Comparison of ENCODE assay signal across 8 cellular contexts in genomic region chr10:73909716-73910115, GRCh38. TPM values are rescaled to one million over a fixed set of nuclear protein-coding genes. Genes with fewer than 3 reads are reported as not detected.
DNase-seq lines count a peak whose midpoint lies in the region; ATAC-seq and TF ChIP-seq lines count a peak whose summit lies in the region.

No MANE protein-coding gene starts in this region.

- H3K9me2 ChIP-seq in GM23338 (ENCODE audit: insufficient read depth): 0 out of 2 replicates have a peak, but pooled peaks cover 3% of the 10 kb centered on the region

- no peak for ATAC-seq in GM23338
- no peak for ATAC-seq in HG03432 (IDR thresholded peaks at IDR 0.05; ENCODE audit: unreplicated experiment)
- no peak for ATAC-seq in GM19455 (IDR thresholded peaks at IDR 0.05; ENCODE audit: unreplicated experiment)

- H3K36me3 ChIP-seq in GM23338 (ENCODE audit: insufficient read depth) (no peaks in the 10 kb centered on the region; the same call in 1 of the 2 replicates), brain microvascular endothelial cell (replicated peaks) (peaks cover 19% of the 10 kb centered on the region)

- H3K4me3 ChIP-seq in AG04449 (ENCODE audit: low read depth, low read length): peak overlapping the region; percentile 1; the same call in 1 of the 2 replicates
- H3K4me3 ChIP-seq in GM23338: peak overlapping the region; percentile 94; the same call in 1 of the 2 replicates
- H3K4me3 ChIP-seq in brain microvascular endothelial cell (ENCODE audit: low read depth, low read length): no peak overlapping the region

- H3K4me1 ChIP-seq in GM23338 (ENCODE audit: insufficient read depth): peaks cover 57% of the 10 kb centered on the region

- H3K27me3 Mint-ChIP-seq in GM23338 (ENCODE audit: insufficient read depth, low read depth, poor library complexity) (peaks cover 36% of the 10 kb centered on the region), nephron (ENCODE audit: low read depth) (peaks cover 45% of the 10 kb centered on the region)

- in situ Hi-C loops in brain microvascular endothelial cell (cut with HindIII; ENCODE audit: low pct_ligation_motif_present, low sequenced_read_pairs): no loop called here

- H3K27me3 ChIP-seq in GM23338 (ENCODE audit: insufficient read depth): peaks cover 45% of the 10 kb centered on the region
- H3K27me3 ChIP-seq in brain microvascular endothelial cell (replicated peaks): no peaks in the 10 kb centered on the region

- H4K20me1 ChIP-seq in GM23338 (replicated peaks; ENCODE audit: insufficient read depth): no peaks in the 10 kb centered on the region

- peak overlapping the region; percentile 87; the same call in 2 of the 3 replicates for H3K4me3 Mint-ChIP-seq in GM23338
- peak overlapping the region; percentile 15 to 88 (median 88) for H3K4me3 Mint-ChIP-seq in nephron

- no peaks in the 10 kb centered on the region for H3K79me2 ChIP-seq in GM23338 (replicated peaks; ENCODE audit: insufficient read depth)

- peaks cover 8% of the 10 kb centered on the region; the same call in 2 of the 3 replicates for H3K36me3 Mint-ChIP-seq in GM23338 (ENCODE audit: low read depth)
- H3K36me3 Mint-ChIP-seq in nephron (ENCODE audit: low read depth): no peaks in the 10 kb centered on the region

- H3K4me1 Mint-ChIP-seq in GM23338 (peaks cover 58% of the 10 kb centered on the region), nephron (peaks cover 50% of the 10 kb centered on the region)

- peak overlapping the region; percentile 97; the same call in 1 of the 2 replicates for H3K4me2 ChIP-seq in GM23338

- POLR2A ChIA-PET in AG04449 (lab: Yijun Ruan, JAX): interaction anchor here (0.5 to 2.4 kb wide), 4 partner anchors 11 to 98 kb away, joined by 3 to 6 read pairs (median 4); no protein-coding TSS in a partner anchor

- H3K27ac ChIP-seq in GM23338 (ENCODE audit: low read depth) (no peak overlapping the region), brain microvascular endothelial cell (peak overlapping the region; percentile 89)

- TF ChIP-seq CTCF in AG04449 (IDR thresholded peaks at IDR 0.05; ENCODE audit: insufficient read depth, low read length, missing control alignments): no peak
- no peak for TF ChIP-seq CTCF in GM23338 (conservative IDR thresholded peaks at IDR 0.05; ENCODE audit: low read depth in 2 of 2)
- TF ChIP-seq CTCF in brain microvascular endothelial cell (IDR thresholded peaks at IDR 0.05; ENCODE audit: low read depth, low read length, missing control alignments): no peak
- no peak for TF ChIP-seq CTCF in nephron (IDR thresholded peaks at IDR 0.05; ENCODE audit: unreplicated experiment in 3 of 3)

- no peak overlapping the region for H2AFZ ChIP-seq in GM23338

- DNase-seq in AG04449 (ENCODE audit: low read depth, low spot score) (no peak), GM23338 (ENCODE audit: low spot score) (no peak), brain microvascular endothelial cell (no peak), kidney tubule cell (ENCODE audit: low spot score) (no peak), occipital lobe (lab: John Stamatoyannopoulos, UW) (no peak)

- H3K27ac Mint-ChIP-seq in GM23338: no peak overlapping the region
- no peak overlapping the region for H3K27ac Mint-ChIP-seq in nephron

- CTCF ChIA-PET in AG04449 (lab: Yijun Ruan, JAX): interaction anchor here (1.1 to 6.9 kb wide), 3 partner anchors 23 to 30 kb away, joined by 3 to 43 read pairs (median 5); no protein-coding TSS in a partner anchor

- no peaks in the 10 kb centered on the region for H3K9me3 Mint-ChIP-seq in GM23338
- H3K9me3 Mint-ChIP-seq in nephron: no peaks in the 10 kb centered on the region

- peaks cover 10% of the 10 kb centered on the region; the same call in 1 of the 2 replicates for H3F3A ChIP-seq in GM23338 (replicated peaks; ENCODE audit: low read depth)

TF ChIP-seq in GM23338, 12 proteins besides CTCF, POLR2A, EP300 and RAD21 (continues in another document):
- TF ChIP-seq JUNB (IDR thresholded peaks at IDR 0.05; ENCODE audit: unreplicated experiment) (no peak), NANOG (IDR thresholded peaks at IDR 0.05; ENCODE audit: borderline replicate concordance) (no peak), ZNF331 (CRISPR knock-in tag; IDR thresholded peaks at IDR 0.05; ENCODE audit: low read depth) (no peak), ZNF114 (CRISPR knock-in tag; IDR thresholded peaks at IDR 0.05) (no peak), POLR2AphosphoS5 (IDR thresholded peaks at IDR 0.05; ENCODE audit: low read depth) (no peak), STAT1 (IDR thresholded peaks at IDR 0.05; ENCODE audit: unreplicated experiment) (no peak), REST (IDR thresholded peaks at IDR 0.05; ENCODE audit: unreplicated experiment) (no peak), EZH2 (IDR thresholded peaks at IDR 0.05; ENCODE audit: low read depth, unreplicated experiment) (no peak), CREB1 (CRISPR knock-in tag; IDR thresholded peaks at IDR 0.05; ENCODE audit: low read depth) (no peak)
- TF ChIP-seq, protein P1, sequence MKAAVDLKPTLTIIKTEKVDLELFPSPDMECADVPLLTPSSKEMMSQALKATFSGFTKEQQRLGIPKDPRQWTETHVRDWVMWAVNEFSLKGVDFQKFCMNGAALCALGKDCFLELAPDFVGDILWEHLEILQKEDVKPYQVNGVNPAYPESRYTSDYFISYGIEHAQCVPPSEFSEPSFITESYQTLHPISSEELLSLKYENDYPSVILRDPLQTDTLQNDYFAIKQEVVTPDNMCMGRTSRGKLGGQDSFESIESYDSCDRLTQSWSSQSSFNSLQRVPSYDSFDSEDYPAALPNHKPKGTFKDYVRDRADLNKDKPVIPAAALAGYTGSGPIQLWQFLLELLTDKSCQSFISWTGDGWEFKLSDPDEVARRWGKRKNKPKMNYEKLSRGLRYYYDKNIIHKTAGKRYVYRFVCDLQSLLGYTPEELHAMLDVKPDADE (IDR thresholded peaks at IDR 0.05): no peak

RNA-seq across cellular contexts. Expression of gene PLAU, which starts 1.2 kb away (rescaled TPM):
- total RNA-seq in GM23338 (2014; rRNA removed; shearing (Covaris generic)): 13.3 and 14.5 TPM in 2 replicates
- 17.5 and 18.0 TPM in 2 replicates for polyA plus RNA-seq in GM23338 (2016; fragmentation: Nextera tagmentation; extraction: Ambion mirVana)
- 0.94 TPM for total RNA-seq in occipital lobe

RNA-seq across cellular contexts. Expression of gene CAMK2G, which starts 35.4 kb away (rescaled TPM):
- 32.8 and 34.1 TPM in 2 replicates for total RNA-seq in GM23338 (2014; rRNA removed; shearing (Covaris generic))
- 30.1 and 30.6 TPM in 2 replicates for polyA plus RNA-seq in GM23338 (2016; fragmentation: Nextera tagmentation; extraction: Ambion mirVana)
- 64.1 TPM for total RNA-seq in occipital lobe
